10 cellular contexts compared by ENCODE assay signal in genomic region chr16:920722-921121, GRCh38. TPM values are rescaled to one million over a fixed set of nuclear protein-coding genes. Genes with fewer than 3 reads are reported as not detected.
DNase-seq lines count a peak whose midpoint lies in the region; ATAC-seq and TF ChIP-seq lines count a peak whose summit lies in the region.
"Had no signal": no experiment of that assay in that cellular context is flagged by ENCODE, and none has a peak within 500 bp of the region (broad histone marks: within the 10 kb centered on the region; RNA-seq: fewer than 3 reads in every experiment).

No MANE protein-coding gene starts in this region.

- H3K9ac ChIP-seq in neural progenitor cell = no peak overlapping the region

- H3K27me3 Mint-ChIP-seq in neural progenitor cell (ENCODE audit: insufficient read depth, low read depth) = peaks cover 2% of the 10 kb centered on the region

- no peaks in the 10 kb centered on the region for H3K36me3 ChIP-seq in neural progenitor cell

- H3K4me3 Mint-ChIP-seq in neural progenitor cell = no peak overlapping the region

- peak; percentile 27 for ATAC-seq in Right ventricle myocardium inferior
- no peak for ATAC-seq in HG03354 (IDR thresholded peaks at IDR 0.05; ENCODE audit: poor library complexity, severe bottlenecking, unreplicated experiment)
- ATAC-seq in GM21576 (IDR thresholded peaks at IDR 0.05; ENCODE audit: unreplicated experiment) = no peak

- H3K36me3 Mint-ChIP-seq in neural progenitor cell = peaks cover 38% of the 10 kb centered on the region

- no peaks in the 10 kb centered on the region for H3K79me2 ChIP-seq in neural progenitor cell (ENCODE audit: low read depth)

- H3K4me1 Mint-ChIP-seq in neural progenitor cell = peaks cover 25% of the 10 kb centered on the region

- H4K20me1 ChIP-seq in neural progenitor cell (ENCODE audit: low read depth) = no peaks in the 10 kb centered on the region

- peaks cover 1% of the 10 kb centered on the region for H3F3A ChIP-seq in neural progenitor cell (ENCODE audit: low read depth)

- no peaks in the 10 kb centered on the region for H3K9me3 ChIP-seq in neural progenitor cell (ENCODE audit: low read depth)
- H3K9me3 ChIP-seq: testis had no signal

- peak; percentile 50 for DNase-seq in Right ventricle myocardium inferior (ENCODE audit: missing footprints)
- no peak for DNase-seq in cardiac septum (ENCODE audit: low spot score)
- DNase-seq in fibroblast of villous mesenchyme (ENCODE audit: low read depth) = peak; percentile 9
- DNase-seq in neural progenitor cell (ENCODE audit: low spot score) = peak; percentile 1
- no peak for DNase-seq in DMS79 (lab: John Stamatoyannopoulos, UW)
- no peak for DNase-seq in T-helper 9 cell
- DNase-seq: stimulated activated CD4-positive, alpha-beta T cell treated with anti-CD3 and anti-CD28 coated beads, Interleukin-15, amount 100 ng/mL, for 24 hours; testis had no signal

- no peak overlapping the region for H2AFZ ChIP-seq in neural progenitor cell (replicated peaks)

- no peak overlapping the region for H3K27ac ChIP-seq in neural progenitor cell
- H3K27ac ChIP-seq: testis had no signal

- peaks cover 3% of the 10 kb centered on the region for H3K4me1 ChIP-seq in neural progenitor cell
- H3K4me1 ChIP-seq: testis had no signal

- intact Hi-C loops in Right ventricle myocardium inferior (cut with DNase I) (no loop called here), cardiac septum (cut with DNase I) (no loop called here)

- H3K9me3 Mint-ChIP-seq in neural progenitor cell = peaks cover 11% of the 10 kb centered on the region

- TF ChIP-seq CTCF in fibroblast of villous mesenchyme (IDR thresholded peaks at IDR 0.05; ENCODE audit: insufficient read depth, low read depth, low read length) (no peak), neural progenitor cell (IDR thresholded peaks at IDR 0.05) (no peak)

- no peak overlapping the region for H3K4me3 ChIP-seq in fibroblast of villous mesenchyme (ENCODE audit: low read depth, low read length)
- no peak overlapping the region for H3K4me3 ChIP-seq in neural progenitor cell
- H3K4me3 ChIP-seq: testis had no signal

- peak overlapping the region; percentile 91 for H3K27ac Mint-ChIP-seq in neural progenitor cell

- H3K4me2 ChIP-seq in neural progenitor cell = no peak overlapping the region

- no peaks in the 10 kb centered on the region for H3K27me3 ChIP-seq in neural progenitor cell
- H3K27me3 ChIP-seq: testis had no signal

RNA-seq across cellular contexts. Expression of gene LMF1, which starts 50.1 kb away (rescaled TPM):
- total RNA-seq in Right ventricle myocardium inferior (8.1 TPM), cardiac septum (8.4 TPM), fibroblast of villous mesenchyme (13.0 and 15.8 TPM in 2 replicates), neural progenitor cell (ENCODE audit: low replicate concordance) (3.4 and 26.8 TPM in 2 replicates)

Comparison
In these comparisons a context has a peak if more than half of its experiments do, and no peak if none do; other contexts are left out.
1. DNase-seq: peak in Right ventricle myocardium inferior (single experiment), fibroblast of villous mesenchyme (single experiment) and neural progenitor cell (single experiment); none in cardiac septum (single experiment), DMS79 (single experiment) and T-helper 9 cell (single experiment).